In genomic region chr2:156339866-156340265, GRCh38 we compare ENCODE assay signal across 10 cellular contexts. TPM values are rescaled to one million over a fixed set of nuclear protein-coding genes. Genes with fewer than 3 reads are reported as not detected.
DNase-seq lines count a peak whose midpoint lies in the region; ATAC-seq, FAIRE-seq and TF ChIP-seq lines count a peak whose summit lies in the region.
"Had no signal": no experiment of that assay in that cellular context is flagged by ENCODE, and none has a peak within 500 bp of the region (broad histone marks: within the 10 kb centered on the region; RNA-seq: fewer than 3 reads in every experiment).

No MANE protein-coding gene starts in this region.

- TF ChIP-seq CTCF in PC-3 (conservative IDR thresholded peaks at IDR 0.05; ENCODE audit: low read depth, low read length) (no peak), spleen (IDR thresholded peaks at IDR 0.05 in 8 of 11, conservative IDR thresholded peaks at IDR 0.05 in 3 of 11) (no peak), omental fat pad (IDR thresholded peaks at IDR 0.05) (no peak)

- BruUV-seq in PC-3 (replicated peaks; lab: Mats Ljungman, UMichigan): no TSS peak

- WGBS in spleen, 5 donors: 50 to 85% (median 66%) methylated on average over 3 of the region's 3 CpGs

- H2AFZ ChIP-seq in PC-3 (ENCODE audit: low read length): no peak overlapping the region

- intact Hi-C loops in PC-3 (cut with micrococcal nuclease): loop anchor here (5.0 kb wide), 4 partner anchors 442 to 842 kb away; no protein-coding TSS in a partner anchor
- intact Hi-C loops in spleen (cut with DNase I; ENCODE audit: low total_unique reads): loop anchor here (10.0 kb wide), 3 partner anchors 55 to 245 kb away; partner anchors contain the start of gene GPD2

- no peaks in the 10 kb centered on the region for H3F3A ChIP-seq in PC-3 (ENCODE audit: low read length, unreplicated experiment)

- TF ChIP-seq POLR2A in spleen (IDR thresholded peaks at IDR 0.05): no peak

- no peaks in the 10 kb centered on the region for H3K9me2 ChIP-seq in PC-3 (replicated peaks; ENCODE audit: low read length)

- CTCF ChIA-PET in activated CD4-positive, alpha-beta T cell treated with anti-CD3 and anti-CD28 coated beads, Interleukin-2, amount 10 ng/mL, durations not matched to agents 7 days and 5 days (lab: Charles Lee): interaction anchor here (1.0 kb wide), 1 partner anchor 8 kb away, joined by 4 read pairs; no protein-coding TSS in a partner anchor
- CTCF ChIA-PET in PC-3 (lab: Charles Lee): no interaction called here

- H3K27me3 Mint-ChIP-seq in activated CD4-positive, alpha-beta T cell treated with anti-CD3 and anti-CD28 coated beads, Interleukin-2, amount 10 ng/mL, durations not matched to agents 7 days and 5 days: no peaks in the 10 kb centered on the region

- H3K27ac ChIP-seq in PC-3 (ENCODE audit: low read length) (no peak overlapping the region), spleen (peak overlapping the region in 7 of 8 donors; percentile 98 to 100 (median 100))

- H3K36me3 Mint-ChIP-seq in activated CD4-positive, alpha-beta T cell treated with anti-CD3 and anti-CD28 coated beads, Interleukin-2, amount 10 ng/mL, durations not matched to agents 7 days and 5 days (ENCODE audit: low read depth): no peaks in the 10 kb centered on the region

- peak overlapping the region; percentile 96; the same call in 1 of the 2 replicates for H3K4me2 ChIP-seq in PC-3 (ENCODE audit: low read length)

- H3K36me3 ChIP-seq in PC-3 (ENCODE audit: low read depth, low read length) (no peaks in the 10 kb centered on the region), spleen (no peaks in the 10 kb centered on the region)

- DNase-seq in activated CD4-positive, alpha-beta T cell treated with anti-CD3 and anti-CD28 coated beads, Interleukin-2, amount 10 ng/mL, durations not matched to agents 7 days and 5 days: no peak
- DNase-seq in activated CD4-positive, alpha-beta T cell treated with anti-CD3 and anti-CD28 coated beads for 4 hours: no peak
- DNase-seq in PC-3 (no peak), spleen (no peak), NCI-H82 (lab: John Stamatoyannopoulos, UW) (no peak), germinal center (ENCODE audit: low spot score) (no peak), omental fat pad (ENCODE audit: low spot score) (no peak)
- DNase-seq: activated CD4-positive, alpha-beta T cell treated with anti-CD3 and anti-CD28 coated beads, Interleukin-2, amount 50 U/mL, for 4 hours; stimulated activated CD4-positive, alpha-beta T cell treated with anti-CD3 and anti-CD28 coated beads, Interleukin-15, amount 100 ng/mL, for 24 hours had no signal

- H3K9me3 Mint-ChIP-seq in activated CD4-positive, alpha-beta T cell treated with anti-CD3 and anti-CD28 coated beads, Interleukin-2, amount 10 ng/mL, durations not matched to agents 7 days and 5 days: no peaks in the 10 kb centered on the region

- no peak overlapping the region for H3K4me3 ChIP-seq in PC-3 (ENCODE audit: low read length)
- H3K4me3 ChIP-seq in spleen: no peak overlapping the region

- no peaks in the 10 kb centered on the region for H3K9me3 ChIP-seq in PC-3 (ENCODE audit: low read length)
- no peaks in the 10 kb centered on the region for H3K9me3 ChIP-seq in spleen

- peak overlapping the region; percentile 95 for H3K4me3 Mint-ChIP-seq in activated CD4-positive, alpha-beta T cell treated with anti-CD3 and anti-CD28 coated beads, Interleukin-2, amount 10 ng/mL, durations not matched to agents 7 days and 5 days

- no peak overlapping the region for H3K9ac ChIP-seq in PC-3 (ENCODE audit: low read length)

- peaks cover 58% of the 10 kb centered on the region for H3K4me1 Mint-ChIP-seq in activated CD4-positive, alpha-beta T cell treated with anti-CD3 and anti-CD28 coated beads, Interleukin-2, amount 10 ng/mL, durations not matched to agents 7 days and 5 days

- peak; percentile 62 for FAIRE-seq in endometrium (lab: Jason Lieb, UNC)

- POLR2A ChIA-PET in activated CD4-positive, alpha-beta T cell treated with anti-CD3 and anti-CD28 coated beads, Interleukin-2, amount 10 ng/mL, durations not matched to agents 7 days and 5 days (lab: Charles Lee): interaction anchor here (0.7 kb wide), 1 partner anchor 1104 kb away, joined by 3 read pairs; the partner anchor contains the start of gene CYTIP
- POLR2A ChIA-PET in PC-3 (lab: Charles Lee; ENCODE audit: unreplicated experiment): no interaction called here

- H3K27me3 ChIP-seq in PC-3 (ENCODE audit: low read length): no peaks in the 10 kb centered on the region
- no peaks in the 10 kb centered on the region for H3K27me3 ChIP-seq in spleen (replicated peaks in 1 of 7)

- H3K79me2 ChIP-seq in PC-3 (ENCODE audit: low read length): no peaks in the 10 kb centered on the region

- no peaks in the 10 kb centered on the region for H4K20me1 ChIP-seq in PC-3 (ENCODE audit: low read length)

- no peak for ATAC-seq in PC-3
- no peak for ATAC-seq in omental fat pad (ENCODE audit: low FRiP score)

- H3K4me1 ChIP-seq in PC-3 (ENCODE audit: insufficient read depth, low read length) (peaks cover 45% of the 10 kb centered on the region), spleen (peaks cover 16 to 63% (median 42%) of the 10 kb centered on the region in 6 donors)

- H3K27ac Mint-ChIP-seq in activated CD4-positive, alpha-beta T cell treated with anti-CD3 and anti-CD28 coated beads, Interleukin-2, amount 10 ng/mL, durations not matched to agents 7 days and 5 days: no peak overlapping the region

RNA-seq across cellular contexts. Expression of gene NR4A2, which starts 7.3 kb away (rescaled TPM):
- total RNA-seq in activated CD4-positive, alpha-beta T cell treated with anti-CD3 and anti-CD28 coated beads, Interleukin-2, amount 10 ng/mL, durations not matched to agents 7 days and 5 days: 1 to 10 TPM; 1.2 to 1.7 TPM
- total RNA-seq in PC-3 (2014; rRNA removed): 12.0 and 13.8 TPM in 2 replicates
- total RNA-seq in spleen: 10 to 100 TPM in 1 of 7 donors, 1 to 10 TPM in 5, under 1 TPM in 1; 0.56 to 13.1 (median 3.2) TPM
- 1 to 10 TPM in 1 of 3 donors, under 1 TPM in 2; 0.64 to 1.9 (median 0.96) TPM for polyA plus RNA-seq in spleen
- 100 to 1,000 TPM in 1 of 4 donors, 10 to 100 TPM in 2, 1 to 10 TPM in 1; 6.0 to 178 (median 13.6) TPM for total RNA-seq in omental fat pad
